Comparison of ENCODE assay signal across 8 cellular contexts in genomic region chr10:89466599-89467035, GRCh38. TPM values are rescaled to one million over a fixed set of nuclear protein-coding genes. Genes with fewer than 3 reads are reported as not detected.
DNase-seq lines count a peak whose midpoint lies in the region; ATAC-seq and TF ChIP-seq lines count a peak whose summit lies in the region.

No MANE protein-coding gene starts in this region.

- no peaks in the 10 kb centered on the region for H3K9me3 Mint-ChIP-seq in nephron

- in situ Hi-C loops in transverse colon (cut with MboI; ENCODE audit: low pct_ligation_motif_present in 1 of 4, low pct_unique_long_range_greater_than_20kb in 1 of 4, low sequenced_read_pairs in 3 of 4), result no loop called here

- TF ChIP-seq CTCF in nephron (IDR thresholded peaks at IDR 0.05; ENCODE audit: unreplicated experiment in 3 of 3) (peak; percentile 40 to 46 (median 45)), transverse colon (IDR thresholded peaks at IDR 0.05) (peak in 2 of 5 experiments; percentile 12 to 26)

- DNase-seq in GDM1 (lab: John Stamatoyannopoulos, UW) (peak; percentile 20), NCI-H1694 (lab: John Stamatoyannopoulos, UW) (peak; percentile 3), cerebellar cortex (ENCODE audit: low spot score) (peak; percentile 3), transverse colon (no peak)

- no peaks in the 10 kb centered on the region for H3K27me3 ChIP-seq in transverse colon

- H3K4me3 Mint-ChIP-seq in nephron, result no peak overlapping the region

- intact Hi-C loops in transverse colon (cut with DNase I; ENCODE audit: low total_unique reads), result no loop called here

- no peak overlapping the region for H3K4me3 ChIP-seq in transverse colon

- no peak for TF ChIP-seq EP300 in transverse colon (IDR thresholded peaks at IDR 0.05; ENCODE audit: low read depth)

- peaks cover 5% of the 10 kb centered on the region for H3K4me1 Mint-ChIP-seq in nephron

- no peak overlapping the region for H3K27ac ChIP-seq in transverse colon

- TF ChIP-seq POLR2A in transverse colon (IDR thresholded peaks at IDR 0.05), result no peak

- H3K9me3 ChIP-seq in transverse colon, result no peaks in the 10 kb centered on the region

- H3K27ac Mint-ChIP-seq in nephron, result peak overlapping the region in 1 of 3 experiments; percentile 62

- no peaks in the 10 kb centered on the region for H3K27me3 Mint-ChIP-seq in nephron (ENCODE audit: low read depth)

- ATAC-seq in GM18870 (IDR thresholded peaks at IDR 0.05; ENCODE audit: unreplicated experiment) (no peak), HG03039 (IDR thresholded peaks at IDR 0.05; ENCODE audit: unreplicated experiment) (no peak), HG02759 (IDR thresholded peaks at IDR 0.05; ENCODE audit: unreplicated experiment) (no peak)

- H3K36me3 Mint-ChIP-seq in nephron (ENCODE audit: low read depth), result no peaks in the 10 kb centered on the region

- no peaks in the 10 kb centered on the region for H3K4me1 ChIP-seq in transverse colon

- H3K36me3 ChIP-seq in transverse colon, result no peaks in the 10 kb centered on the region

- WGBS in transverse colon (ENCODE audit: low coverage in 1 of 2), 2 donors, result 11 to 33% methylated on average over 1 to 3 of the region's 3 CpGs

RNA-seq across cellular contexts. Expression of gene IFIT5, which starts 52.2 kb away (rescaled TPM):
- total RNA-seq in transverse colon, result 10 to 100 TPM in 3 of 4 donors, 1 to 10 TPM in 1; 1.5 to 12.5 (median 11.2) TPM
